In genomic region chr17:34001246-34001645, GRCh38 we compare ENCODE assay signal across 3 cellular contexts.
"Had no signal": no experiment of that assay in that cellular context is flagged by ENCODE, and none has a peak within 500 bp of the region (broad histone marks: within the 10 kb centered on the region; RNA-seq: fewer than 3 reads in every experiment).

No MANE protein-coding gene starts in this region.

- ATAC-seq: GM12878 had no signal

- DNase-seq: GDM1, GF-D8 had no signal

- H3K4me3 ChIP-seq: GM12878 had no signal
